Comparison of ENCODE assay signal across 9 cellular contexts in the genomic region with DNA sequence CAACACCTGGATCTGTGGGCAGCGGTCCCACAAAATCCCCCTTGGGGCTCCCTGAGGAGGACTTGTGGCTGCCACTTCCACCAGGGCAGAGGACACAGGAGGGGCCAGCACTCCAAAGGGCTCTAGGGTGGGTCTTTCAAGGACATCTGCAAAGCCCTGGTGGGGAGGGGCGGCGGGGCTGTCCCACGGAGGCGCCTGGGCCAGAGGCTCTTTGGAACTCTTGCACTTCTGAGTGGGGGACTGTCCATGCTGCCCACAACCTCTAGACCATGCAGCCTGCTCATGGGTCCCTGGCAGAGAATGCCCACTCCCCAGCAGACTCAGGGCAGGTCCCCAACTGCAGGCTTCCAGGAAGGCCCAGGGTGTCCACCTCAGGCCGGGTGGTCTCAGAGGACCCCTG. TPM values are rescaled to one million over a fixed set of nuclear protein-coding genes. Genes with fewer than 3 reads are reported as not detected.
A peak's percentile ranks its signal among the peaks of the same experiment; 100 is the strongest.
DNase-seq lines count a peak whose midpoint lies in the region; ATAC-seq and TF ChIP-seq lines count a peak whose summit lies in the region.
"Not testable (repeated sequence)": the region's sequence is repeated elsewhere in the genome, so short reads cannot be mapped to it uniquely, and the experiment has no call there.
"Had no signal": no experiment of that assay in that cellular context is flagged by ENCODE, and none has a peak within 500 bp of the region (broad histone marks: within the 10 kb centered on the region; RNA-seq: fewer than 3 reads in every experiment).

No MANE protein-coding gene starts in this region.

- not testable (repeated sequence) for TF ChIP-seq POLR2A in spleen (IDR thresholded peaks at IDR 0.05)

- H3K4me3 ChIP-seq in CD4-positive, alpha-beta memory T cell (ENCODE audit: low read length in 2 of 2); mucosa of descending colon: not testable (repeated sequence)
- peak overlapping the region in 1 of 8 donors; percentile 55 for H3K4me3 ChIP-seq in spleen

- not testable (repeated sequence) for H3K27me3 Mint-ChIP-seq in CD4-positive, alpha-beta memory T cell; T-cell; activated CD8-positive, alpha-beta memory T cell treated with anti-CD3 and anti-CD28 coated beads, Interleukin-2, amount 10 ng/mL, durations not matched to agents 7 days and 5 days; activated naive CD8-positive, alpha-beta T cell treated with anti-CD3 and anti-CD28 coated beads, Interleukin-2, amount 10 ng/mL, durations not matched to agents 7 days and 5 days

- not testable (repeated sequence) for H3K27ac ChIP-seq in CD4-positive, alpha-beta memory T cell (ENCODE audit: low read depth, low read length)
- H3K27ac ChIP-seq in spleen = peak overlapping the region in 3 of 8 donors; percentile 47 to 77 (median 50)

- not testable (repeated sequence) for H3K9me3 ChIP-seq in CD4-positive, alpha-beta memory T cell (ENCODE audit: control insufficient read depth in 1 of 2, low read length in 2 of 2); mucosa of descending colon
- peaks cover 0 to 15% (median 12%) of the 10 kb centered on the region in 8 donors for H3K9me3 ChIP-seq in spleen

- intact Hi-C loops in CD4-positive, alpha-beta memory T cell (cut with micrococcal nuclease); left ventricle myocardium superior (cut with micrococcal nuclease); mucosa of descending colon (cut with DNase I, micrococcal nuclease); spleen (cut with DNase I; ENCODE audit: low total_unique reads): not testable (repeated sequence)

- H3K36me3 ChIP-seq in CD4-positive, alpha-beta memory T cell (ENCODE audit: insufficient read depth, low read length); mucosa of descending colon (ENCODE audit: low read depth): not testable (repeated sequence)
- peaks cover 0 to 67% (median 7%) of the 10 kb centered on the region in 6 donors for H3K36me3 ChIP-seq in spleen

- not testable (repeated sequence) for H3K9me3 Mint-ChIP-seq in CD4-positive, alpha-beta memory T cell; T-cell; activated CD8-positive, alpha-beta memory T cell treated with anti-CD3 and anti-CD28 coated beads, Interleukin-2, amount 10 ng/mL, durations not matched to agents 7 days and 5 days (ENCODE audit: low read depth); activated naive CD8-positive, alpha-beta T cell treated with anti-CD3 and anti-CD28 coated beads, Interleukin-2, amount 10 ng/mL, durations not matched to agents 7 days and 5 days

- peak overlapping the region; percentile 38 to 78 (median 55) for H3K4me3 Mint-ChIP-seq in CD4-positive, alpha-beta memory T cell
- H3K4me3 Mint-ChIP-seq in T-cell = peak overlapping the region; percentile 29 to 70 (median 62)
- H3K4me3 Mint-ChIP-seq in activated CD8-positive, alpha-beta memory T cell treated with anti-CD3 and anti-CD28 coated beads, Interleukin-2, amount 10 ng/mL, durations not matched to agents 7 days and 5 days = peak overlapping the region; percentile 37
- H3K4me3 Mint-ChIP-seq in activated naive CD8-positive, alpha-beta T cell treated with anti-CD3 and anti-CD28 coated beads, Interleukin-2, amount 10 ng/mL, durations not matched to agents 7 days and 5 days = peak overlapping the region; percentile 53

- H3K4me1 Mint-ChIP-seq in CD4-positive, alpha-beta memory T cell; T-cell; activated CD8-positive, alpha-beta memory T cell treated with anti-CD3 and anti-CD28 coated beads, Interleukin-2, amount 10 ng/mL, durations not matched to agents 7 days and 5 days; activated naive CD8-positive, alpha-beta T cell treated with anti-CD3 and anti-CD28 coated beads, Interleukin-2, amount 10 ng/mL, durations not matched to agents 7 days and 5 days: not testable (repeated sequence)

- TF ChIP-seq CTCF in mucosa of descending colon (IDR thresholded peaks at IDR 0.05); spleen (IDR thresholded peaks at IDR 0.05 in 8 of 11, conservative IDR thresholded peaks at IDR 0.05 in 3 of 11): not testable (repeated sequence)

- peak overlapping the region in 1 of 7 donors; percentile 49 for H3K27ac Mint-ChIP-seq in CD4-positive, alpha-beta memory T cell
- H3K27ac Mint-ChIP-seq in T-cell = peak overlapping the region in 1 of 2 donors; percentile 69
- peak overlapping the region; percentile 57 for H3K27ac Mint-ChIP-seq in activated CD8-positive, alpha-beta memory T cell treated with anti-CD3 and anti-CD28 coated beads, Interleukin-2, amount 10 ng/mL, durations not matched to agents 7 days and 5 days
- H3K27ac Mint-ChIP-seq in activated naive CD8-positive, alpha-beta T cell treated with anti-CD3 and anti-CD28 coated beads, Interleukin-2, amount 10 ng/mL, durations not matched to agents 7 days and 5 days = not testable (repeated sequence)

- peaks cover 12 to 15% of the 10 kb centered on the region in 2 donors for H3K36me3 Mint-ChIP-seq in CD4-positive, alpha-beta memory T cell
- peaks cover 25% of the 10 kb centered on the region for H3K36me3 Mint-ChIP-seq in T-cell
- peaks cover 16% of the 10 kb centered on the region for H3K36me3 Mint-ChIP-seq in activated CD8-positive, alpha-beta memory T cell treated with anti-CD3 and anti-CD28 coated beads, Interleukin-2, amount 10 ng/mL, durations not matched to agents 7 days and 5 days
- H3K36me3 Mint-ChIP-seq in activated naive CD8-positive, alpha-beta T cell treated with anti-CD3 and anti-CD28 coated beads, Interleukin-2, amount 10 ng/mL, durations not matched to agents 7 days and 5 days = peaks cover 24% of the 10 kb centered on the region

- POLR2A ChIA-PET in CD4-positive, alpha-beta memory T cell (lab: Charles Lee; ENCODE audit: partially characterized antibody); T-cell (lab: Charles Lee); activated naive CD8-positive, alpha-beta T cell treated with anti-CD3 and anti-CD28 coated beads, Interleukin-2, amount 10 ng/mL, durations not matched to agents 7 days and 5 days (lab: Charles Lee): not testable (repeated sequence)

- not testable (repeated sequence) for H3K27me3 ChIP-seq in CD4-positive, alpha-beta memory T cell (ENCODE audit: insufficient read depth, low read length); spleen (replicated peaks in 1 of 7)

- H3K4me1 ChIP-seq in CD4-positive, alpha-beta memory T cell (ENCODE audit: insufficient read depth, low read length); mucosa of descending colon (ENCODE audit: low read depth); spleen: not testable (repeated sequence)

- CTCF ChIA-PET in CD4-positive, alpha-beta memory T cell (lab: Charles Lee; ENCODE audit: partially characterized antibody); activated CD8-positive, alpha-beta memory T cell treated with anti-CD3 and anti-CD28 coated beads, Interleukin-2, amount 10 ng/mL, durations not matched to agents 7 days and 5 days (lab: Charles Lee): not testable (repeated sequence)
- CTCF ChIA-PET in T-cell (lab: Charles Lee) = interaction anchor here in 1 of 2 donors (0.6 kb wide), 1 partner anchor 1454 kb away, joined by 4 read pairs; no protein-coding TSS in a partner anchor

- WGBS in spleen, 5 donors = 87 to 95% (median 89%) methylated on average over 4 to 6 of the region's 6 CpGs

- peak in 1 of 5 donors; percentile 3 for DNase-seq in CD4-positive, alpha-beta memory T cell
- DNase-seq in T-cell (peak in 5 of 34 experiments; percentile 2 to 28 (median 7)), mucosa of descending colon (peak; percentile 24 to 69 (median 50)), spleen (peak; percentile 86)
- not testable (repeated sequence) for DNase-seq in activated CD8-positive, alpha-beta memory T cell treated with anti-CD3 and anti-CD28 coated beads, Interleukin-2, amount 10 ng/mL, durations not matched to agents 7 days and 5 days; left ventricle myocardium superior
- peak; percentile 45 for DNase-seq in activated naive CD8-positive, alpha-beta T cell treated with anti-CD3 and anti-CD28 coated beads, Interleukin-2, amount 10 ng/mL, durations not matched to agents 7 days and 5 days

- peak; percentile 42 to 68 (median 58) for ATAC-seq in T-cell (replicated peaks in 1 of 4)
- peak; percentile 45 for ATAC-seq in activated CD8-positive, alpha-beta memory T cell treated with anti-CD3 and anti-CD28 coated beads, Interleukin-2, amount 10 ng/mL, durations not matched to agents 7 days and 5 days
- ATAC-seq in activated naive CD8-positive, alpha-beta T cell treated with anti-CD3 and anti-CD28 coated beads, Interleukin-2, amount 10 ng/mL, durations not matched to agents 7 days and 5 days (ENCODE audit: low read depth) = peak; percentile 30
- ATAC-seq in left ventricle myocardium superior = peak; percentile 54
- peak; percentile 33 for ATAC-seq in mucosa of descending colon

RNA-seq across cellular contexts. Expression of gene CRYBB3, which starts 21.3 kb away (rescaled TPM):
- not detected for total RNA-seq in CD4-positive, alpha-beta memory T cell
- polyA plus RNA-seq in CD4-positive, alpha-beta memory T cell = not detected
- under 1 TPM in 1 of 5 donors, not detected in 4; 0.89 TPM for total RNA-seq in T-cell
- total RNA-seq in activated CD8-positive, alpha-beta memory T cell treated with anti-CD3 and anti-CD28 coated beads, Interleukin-2, amount 10 ng/mL, durations not matched to agents 7 days and 5 days = under 1 TPM in 1 of 2 experiments, not detected in 1; 0.52 TPM
- under 1 TPM; 0.71 to 0.72 TPM for total RNA-seq in activated naive CD8-positive, alpha-beta T cell treated with anti-CD3 and anti-CD28 coated beads, Interleukin-2, amount 10 ng/mL, durations not matched to agents 7 days and 5 days
- not detected for total RNA-seq in left ventricle myocardium superior
- 1 to 10 TPM in 1 of 3 donors, under 1 TPM in 2; 0.82 to 2.9 (median 0.82) TPM for total RNA-seq in mucosa of descending colon
- not detected for total RNA-seq in spleen
- polyA plus RNA-seq in spleen = under 1 TPM in 2 of 3 donors, not detected in 1; 0.16 to 0.80 TPM
- total RNA-seq: A673 had no signal

RNA-seq across cellular contexts. Expression of gene CRYBB2, which starts 41.1 kb away (rescaled TPM):
- total RNA-seq in CD4-positive, alpha-beta memory T cell = not detected
- polyA plus RNA-seq in CD4-positive, alpha-beta memory T cell = not detected
- total RNA-seq in T-cell (not detected), left ventricle myocardium superior (not detected), mucosa of descending colon (under 1 TPM in 1 of 3 donors, not detected in 2; 0.84 TPM), spleen (under 1 TPM in 1 of 7 donors, not detected in 6; 0.44 TPM)
- total RNA-seq in activated CD8-positive, alpha-beta memory T cell treated with anti-CD3 and anti-CD28 coated beads, Interleukin-2, amount 10 ng/mL, durations not matched to agents 7 days and 5 days = not detected
- not detected for total RNA-seq in activated naive CD8-positive, alpha-beta T cell treated with anti-CD3 and anti-CD28 coated beads, Interleukin-2, amount 10 ng/mL, durations not matched to agents 7 days and 5 days
- under 1 TPM in 2 of 3 donors, not detected in 1; 0.12 to 0.15 TPM for polyA plus RNA-seq in spleen
- total RNA-seq: A673, H1 had no signal
